ENCODE assay signal across 9 cellular contexts in genomic region chr15:80970018-80970657, GRCh38. TPM values are rescaled to one million over a fixed set of nuclear protein-coding genes. Genes with fewer than 3 reads are reported as not detected.
DNase-seq lines count a peak whose midpoint lies in the region; ATAC-seq and TF ChIP-seq lines count a peak whose summit lies in the region.
"Had no signal": no experiment of that assay in that cellular context is flagged by ENCODE, and none has a peak within 500 bp of the region (broad histone marks: within the 10 kb centered on the region; RNA-seq: fewer than 3 reads in every experiment).

No MANE protein-coding gene starts in this region.

- H3K9me2 ChIP-seq in Karpas-422 (replicated peaks; ENCODE audit: insufficient read depth, low read length) = no peaks in the 10 kb centered on the region

- H3K27me3 ChIP-seq in Karpas-422 (ENCODE audit: low read length) = no peaks in the 10 kb centered on the region

- no peaks in the 10 kb centered on the region for H3K4me1 ChIP-seq in Karpas-422 (ENCODE audit: low read length)

- no peaks in the 10 kb centered on the region for H4K20me1 ChIP-seq in Karpas-422 (ENCODE audit: insufficient read depth, low read depth, low read length)

- H3K27ac ChIP-seq in Karpas-422 (ENCODE audit: low read length) = no peak overlapping the region
- H3K27ac ChIP-seq: epithelial cell of prostate had no signal

- no peaks in the 10 kb centered on the region for H3K9me3 ChIP-seq in Karpas-422 (ENCODE audit: low read length)

- no peak overlapping the region for H3K4me3 ChIP-seq in Karpas-422 (ENCODE audit: low read length)

- H3K4me2 ChIP-seq in Karpas-422 (ENCODE audit: low read depth, low read length, poor library complexity, severe bottlenecking) = no peak overlapping the region

- CTCF ChIA-PET in GM10248 (lab: Yijun Ruan, JAX) = interaction anchor here (0.5 to 6.9 kb wide), 37 partner anchors 10 to 726 kb away, joined by 3 to 77 read pairs (median 4); no protein-coding TSS in a partner anchor

- TF ChIP-seq CTCF in GM10248 (IDR thresholded peaks at IDR 0.05; ENCODE audit: control extremely low read depth, extremely low read depth, low read depth, missing control alignments) = peak; percentile 53

- no peak overlapping the region for H2AFZ ChIP-seq in Karpas-422 (ENCODE audit: low read length)

- no peak overlapping the region for H3K9ac ChIP-seq in Karpas-422 (ENCODE audit: low read length)

- H3K36me3 ChIP-seq in Karpas-422 (ENCODE audit: insufficient read depth, low read length) = no peaks in the 10 kb centered on the region; the same call in 1 of the 2 replicates

- peaks cover 5% of the 10 kb centered on the region; the same call in 1 of the 2 replicates for H3K79me2 ChIP-seq in Karpas-422 (ENCODE audit: low read length)

- POLR2A ChIA-PET in GM10248 (lab: Yijun Ruan, JAX) = no interaction called here

- ATAC-seq in GM18867 (IDR thresholded peaks at IDR 0.05; ENCODE audit: unreplicated experiment) (no peak), HG03135 (IDR thresholded peaks at IDR 0.05; ENCODE audit: unreplicated experiment) (no peak)

- peak; percentile 56 for DNase-seq in GM10248 (ENCODE audit: extremely low spot score)
- DNase-seq in Karpas-422 = peak; percentile 89
- peak; percentile 12 for DNase-seq in SHP77 treated with DMSO at 0.1 percent for 48 hours (lab: John Stamatoyannopoulos, UW)
- DNase-seq in activated effector memory CD4-positive, alpha-beta T cell treated with anti-CD3 and anti-CD28 coated beads, Interleukin-2, amount 50 U/mL, for 16 hours = peak; percentile 82
- DNase-seq in germinal center (ENCODE audit: low spot score) = peak; percentile 62
- DNase-seq in pons (ENCODE audit: low spot score) = peak; percentile 72

RNA-seq across cellular contexts. Expression of gene MESD, which starts 19.5 kb away (rescaled TPM):
- total RNA-seq in Karpas-422 (2014; rRNA removed; shearing (Covaris generic); ENCODE audit: low replicate concordance) = 10.9 and 13.7 TPM in 2 replicates

RNA-seq across cellular contexts. Expression of gene TLNRD1, which starts 30.6 kb away (rescaled TPM):
- 5.4 and 12.8 TPM in 2 replicates for total RNA-seq in Karpas-422 (2014; rRNA removed; shearing (Covaris generic); ENCODE audit: low replicate concordance)

Comparison
In these comparisons a context has a peak if more than half of its experiments do, and no peak if none do; other contexts are left out.
1. DNase-seq: peak in every context shown above with its lines; median percentile 89 in Karpas-422; 82 in activated effector memory CD4-positive, alpha-beta T cell treated with anti-CD3 and anti-CD28 coated beads, Interleukin-2, amount 50 U/mL, for 16 hours; 72 in pons; 62 in germinal center; 56 in GM10248; 12 in SHP77 treated with DMSO at 0.1 percent for 48 hours.